16 cellular contexts compared by ENCODE assay signal in the genomic region with DNA sequence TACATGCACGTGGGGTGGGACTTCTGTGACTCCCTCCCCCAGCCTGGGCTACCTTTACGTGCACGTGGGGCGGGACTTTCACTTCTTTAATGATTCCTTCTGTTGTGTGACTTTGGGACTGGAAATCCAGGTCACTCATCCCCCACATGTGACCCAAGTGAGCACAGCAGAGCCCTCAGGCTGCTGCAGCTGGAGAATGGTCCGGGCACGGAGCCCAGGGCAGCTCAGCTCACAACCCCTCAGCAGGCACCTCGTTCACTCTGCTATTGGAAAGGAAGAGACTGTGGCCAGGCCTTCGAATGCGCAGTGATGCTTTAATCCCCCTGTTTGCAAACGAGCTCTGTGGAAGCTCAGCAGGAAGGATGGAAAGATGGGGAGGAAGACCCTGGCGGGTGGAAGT. TPM values are rescaled to one million over a fixed set of nuclear protein-coding genes. Genes with fewer than 3 reads are reported as not detected.
"Had no signal": no experiment of that assay in that cellular context is flagged by ENCODE, and none has a peak within 500 bp of the region (broad histone marks: within the 10 kb centered on the region; RNA-seq: fewer than 3 reads in every experiment).

No MANE protein-coding gene starts in this region.

- H3K27me3 Mint-ChIP-seq: activated CD4-positive, alpha-beta memory T cell treated with anti-CD3 and anti-CD28 coated beads, Interleukin-2, amount 10 ng/mL, durations not matched to agents 7 days and 5 days; central memory CD8-positive, alpha-beta T cell had no signal

- H3K27ac ChIP-seq: body of pancreas, esophagus squamous epithelium, tibial nerve, uterus had no signal

- H3K4me1 Mint-ChIP-seq: nephron had no signal

- H3K27ac Mint-ChIP-seq: activated CD4-positive, alpha-beta memory T cell treated with anti-CD3 and anti-CD28 coated beads, Interleukin-2, amount 10 ng/mL, durations not matched to agents 7 days and 5 days; activated naive CD4-positive, alpha-beta T cell treated with anti-CD3 and anti-CD28 coated beads, Interleukin-2, amount 50 U/mL, for 72 hours; nephron; stimulated activated effector memory CD8-positive, alpha-beta T cell treated with anti-CD3 and anti-CD28 coated beads, Interleukin-12 subunit alpha, Interleukin-12 subunit beta, amount 100 ng/mL, for 72 hours had no signal

- H3K36me3 Mint-ChIP-seq: activated naive CD4-positive, alpha-beta T cell treated with anti-CD3 and anti-CD28 coated beads, Interleukin-2, amount 50 U/mL, for 72 hours had no signal

- H3K9me3 Mint-ChIP-seq: activated CD4-positive, alpha-beta memory T cell treated with anti-CD3 and anti-CD28 coated beads, Interleukin-2, amount 10 ng/mL, durations not matched to agents 7 days and 5 days; activated naive CD4-positive, alpha-beta T cell treated with anti-CD3 and anti-CD28 coated beads, Interleukin-2, amount 50 U/mL, for 72 hours; central memory CD8-positive, alpha-beta T cell; nephron; stimulated activated effector memory CD8-positive, alpha-beta T cell treated with anti-CD3 and anti-CD28 coated beads, Interleukin-12 subunit alpha, Interleukin-12 subunit beta, amount 100 ng/mL, for 72 hours had no signal

- ATAC-seq: activated naive CD4-positive, alpha-beta T cell treated with anti-CD3 and anti-CD28 coated beads, Interleukin-2, amount 50 U/mL, for 72 hours; body of pancreas; stimulated activated effector memory CD8-positive, alpha-beta T cell treated with anti-CD3 and anti-CD28 coated beads, Interleukin-12 subunit alpha, Interleukin-12 subunit beta, amount 100 ng/mL, for 72 hours had no signal

- H3K36me3 ChIP-seq: uterus had no signal

- H3K4me3 ChIP-seq: body of pancreas, esophagus squamous epithelium, tibial nerve, uterus had no signal

- H3K27me3 ChIP-seq: body of pancreas, esophagus squamous epithelium, tibial nerve, uterus had no signal

- H3K4me3 Mint-ChIP-seq: activated CD4-positive, alpha-beta memory T cell treated with anti-CD3 and anti-CD28 coated beads, Interleukin-2, amount 10 ng/mL, durations not matched to agents 7 days and 5 days; central memory CD8-positive, alpha-beta T cell; nephron; stimulated activated effector memory CD8-positive, alpha-beta T cell treated with anti-CD3 and anti-CD28 coated beads, Interleukin-12 subunit alpha, Interleukin-12 subunit beta, amount 100 ng/mL, for 72 hours had no signal

- DNase-seq: activated CD4-positive, alpha-beta memory T cell treated with anti-CD3 and anti-CD28 coated beads, Interleukin-2, amount 10 ng/mL, durations not matched to agents 7 days and 5 days; activated gamma-delta T cell; activated T-cell treated with anti-CD3 and anti-CD28 coated beads, Interleukin-2, amount 50 U/mL, for 48 hours; body of pancreas; cortex of kidney; effector CD4-positive, alpha-beta T cell; esophagus squamous epithelium; hypothalamus; stimulated activated CD4-positive, alpha-beta T cell treated with anti-CD3 and anti-CD28 coated beads, Interleukin-12 subunit alpha, Interleukin-12 subunit beta, amount 100 ng/mL, for 4 hours; T-helper 1 cell; uterus had no signal

RNA-seq across cellular contexts. Expression of a gene that starts 14.7 kb away (rescaled TPM):
- total RNA-seq: activated CD4-positive, alpha-beta memory T cell treated with anti-CD3 and anti-CD28 coated beads, Interleukin-2, amount 10 ng/mL, durations not matched to agents 7 days and 5 days had no signal
